In genomic region chr3:146577662-146578061, GRCh38 we compare ENCODE assay signal across 8 cellular contexts. TPM values are rescaled to one million over a fixed set of nuclear protein-coding genes. Genes with fewer than 3 reads are reported as not detected.
DNase-seq lines count a peak whose midpoint lies in the region; ATAC-seq, FAIRE-seq and TF ChIP-seq lines count a peak whose summit lies in the region.

No MANE protein-coding gene starts in this region.

- H3K36me3 ChIP-seq in small intestine (ENCODE audit: control insufficient read depth in 2 of 2, insufficient read depth in 2 of 2, low read length in 2 of 2), result no peaks in the 10 kb centered on the region

- peak; percentile 73 for ATAC-seq in GM19452 (IDR thresholded peaks at IDR 0.05; ENCODE audit: unreplicated experiment)

- FAIRE-seq in small intestine (lab: Jason Lieb, UNC), result peak; percentile 89

- DNase-seq in NCI-H510A treated with DMSO at 0.1 percent for 48 hours (lab: John Stamatoyannopoulos, UW) (peak; percentile 51), NCI-H510A (lab: John Stamatoyannopoulos, UW) (no peak), LHCN-M2 (ENCODE audit: low read depth) (peak; percentile 67), foreskin fibroblast (peak; percentile 42 to 78), small intestine (peak; percentile 46)
- DNase-seq in activated CD4-positive, CD25-positive, alpha-beta regulatory T cell treated with anti-CD3 and anti-CD28 coated beads, Interleukin-2, amount 50 U/mL, for 72 hours, result no peak

- no peak overlapping the region for H3K27ac ChIP-seq in VCaP
- H3K27ac ChIP-seq in small intestine (ENCODE audit: low read depth in 1 of 2, low read length in 1 of 2), result no peak overlapping the region

- TF ChIP-seq CTCF in VCaP (conservative IDR thresholded peaks at IDR 0.05) (peak; percentile 53), foreskin fibroblast (IDR thresholded peaks at IDR 0.05; ENCODE audit: low read depth, low read length) (no peak)

- no peaks in the 10 kb centered on the region for H3K27me3 ChIP-seq in small intestine (ENCODE audit: control insufficient read depth in 2 of 2, insufficient read depth in 2 of 2, low read length in 2 of 2)

- no peaks in the 10 kb centered on the region for H3K9me3 ChIP-seq in small intestine (ENCODE audit: control insufficient read depth, low read depth)

- H3K4me3 ChIP-seq in foreskin fibroblast (ENCODE audit: low read depth in 1 of 2, low read length in 2 of 2) (no peak overlapping the region), small intestine (ENCODE audit: low read depth in 1 of 2, low read length in 2 of 2) (no peak overlapping the region)

- no peaks in the 10 kb centered on the region for H3K4me1 ChIP-seq in small intestine (ENCODE audit: control insufficient read depth in 2 of 2, insufficient read depth in 1 of 2, low read depth in 1 of 2, low read length in 1 of 2)

RNA-seq across cellular contexts. Expression of gene PLSCR5, which starts 27.5 kb away (rescaled TPM):
- total RNA-seq in LHCN-M2 (2014; rRNA removed), result not detected in 2 replicates
- not detected for polyA plus RNA-seq in LHCN-M2 (2012)
- polyA plus RNA-seq in small intestine, result not detected

RNA-seq across cellular contexts. Expression of gene PLSCR1, which starts 33.3 kb away (rescaled TPM):
- 214 and 229 TPM in 2 replicates for total RNA-seq in LHCN-M2 (2014; rRNA removed)
- polyA plus RNA-seq in LHCN-M2 (2012), result 23.9 TPM
- polyA plus RNA-seq in small intestine, result 10 to 100 TPM; 37.6 to 71.4 (median 40.5) TPM

Comparison
In these comparisons a context has a peak if more than half of its experiments do, and no peak if none do; other contexts are left out.
1. DNase-seq: peak in NCI-H510A treated with DMSO at 0.1 percent for 48 hours (single experiment), LHCN-M2 (single experiment), foreskin fibroblast (2 of 2) and small intestine (single experiment); none in NCI-H510A (single experiment) and activated CD4-positive, CD25-positive, alpha-beta regulatory T cell treated with anti-CD3 and anti-CD28 coated beads, Interleukin-2, amount 50 U/mL, for 72 hours (single experiment).